Comparison of ENCODE assay signal across 1 cellular context in the genomic region with DNA sequence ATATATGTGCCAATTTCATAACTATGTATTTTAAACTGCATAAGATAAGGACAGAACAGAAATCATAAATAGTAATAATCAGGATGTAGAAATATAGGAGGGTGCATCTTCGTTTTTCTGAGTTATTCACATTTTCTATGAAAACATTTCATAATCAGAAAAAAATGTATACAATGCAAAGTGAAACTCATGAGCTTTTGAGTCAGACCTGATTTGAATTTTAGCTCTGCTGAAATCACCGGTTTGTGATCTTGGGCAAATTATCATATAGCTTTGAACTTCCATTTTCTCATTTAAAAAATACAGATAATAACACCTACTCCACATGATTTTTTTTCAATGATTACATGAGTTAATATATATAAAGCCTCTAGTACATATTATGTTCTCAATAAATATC.
TF ChIP-seq lines count a peak whose summit lies in the region.

No MANE protein-coding gene starts in this region.

TF ChIP-seq in IMR-90, 13 proteins besides CTCF, POLR2A, EP300 and RAD21 (continued from another document):
- TF ChIP-seq MXI1 (IDR thresholded peaks at IDR 0.05; ENCODE audit: borderline replicate concordance, low read depth, low read length) (no peak), CHD1 (IDR thresholded peaks at IDR 0.05; ENCODE audit: low read depth, low read length) (no peak), FOS (IDR thresholded peaks at IDR 0.05; ENCODE audit: low read depth, low read length) (no peak)
